Comparison of ENCODE assay signal across 24 cellular contexts in genomic region chr3:81295906-81296305, GRCh38.
"Had no signal": no experiment of that assay in that cellular context is flagged by ENCODE, and none has a peak within 500 bp of the region (broad histone marks: within the 10 kb centered on the region; RNA-seq: fewer than 3 reads in every experiment).

No MANE protein-coding gene starts in this region.

- H3K4me1 Mint-ChIP-seq: activated naive CD4-positive, alpha-beta T cell treated with anti-CD3 and anti-CD28 coated beads, Interleukin-2, amount 10 ng/mL, durations not matched to agents 7 days and 5 days; activated naive CD8-positive, alpha-beta T cell treated with anti-CD3 and anti-CD28 coated beads, Interleukin-2, amount 10 ng/mL, durations not matched to agents 7 days and 5 days; naive thymus-derived CD8-positive, alpha-beta T cell had no signal

- H3K4me3 Mint-ChIP-seq: activated CD4-positive, alpha-beta memory T cell treated with anti-CD3 and anti-CD28 coated beads for 36 hours; activated naive CD4-positive, alpha-beta T cell treated with anti-CD3 and anti-CD28 coated beads, Interleukin-2, amount 10 ng/mL, durations not matched to agents 7 days and 5 days; activated naive CD8-positive, alpha-beta T cell treated with anti-CD3 and anti-CD28 coated beads, Interleukin-2, amount 10 ng/mL, durations not matched to agents 7 days and 5 days; dendritic cell treated with granulocyte-macrophage colony-stimulating factor and Interleukin-4, amounts not matched to agents 40 ng/mL and 50 ng/mL, for 4 days; naive thymus-derived CD8-positive, alpha-beta T cell; neural progenitor cell had no signal

- DNase-seq: activated CD4-positive, alpha-beta memory T cell treated with anti-CD3 and anti-CD28 coated beads for 36 hours; activated CD4-positive, alpha-beta T cell treated with anti-CD3 and anti-CD28 coated beads for 4 hours; activated CD8-positive, alpha-beta memory T cell treated with anti-CD3 and anti-CD28 coated beads, Interleukin-2, amount 50 U/mL, for 4 hours; activated gamma-delta T cell; activated naive CD4-positive, alpha-beta T cell treated with anti-CD3 and anti-CD28 coated beads, Interleukin-2, amount 10 ng/mL, durations not matched to agents 7 days and 5 days; activated naive CD8-positive, alpha-beta T cell treated with anti-CD3 and anti-CD28 coated beads, Interleukin-2, amount 10 ng/mL, durations not matched to agents 7 days and 5 days; activated T-cell treated with anti-CD3 and anti-CD28 coated beads, Interleukin-2, amount 50 U/mL, for 1 hour; brain microvascular endothelial cell; central memory CD4-positive, alpha-beta T cell; hippocampal formation; kidney; left colon; naive thymus-derived CD8-positive, alpha-beta T cell; occipital lobe; right cardiac atrium; spleen; stimulated activated naive CD4-positive, alpha-beta T cell treated with Interleukin-2 at 50 U/mL for 16 hours; testis; upper lobe of left lung had no signal

- H3K27ac ChIP-seq: brain microvascular endothelial cell, epithelial cell of prostate, gastroesophageal sphincter, neural progenitor cell, spleen, testis, upper lobe of left lung, VCaP had no signal

- H3K4me2 ChIP-seq: neural progenitor cell had no signal

- H3K9me3 Mint-ChIP-seq: activated CD4-positive, alpha-beta memory T cell treated with anti-CD3 and anti-CD28 coated beads for 36 hours; activated naive CD4-positive, alpha-beta T cell treated with anti-CD3 and anti-CD28 coated beads, Interleukin-2, amount 10 ng/mL, durations not matched to agents 7 days and 5 days; dendritic cell treated with granulocyte-macrophage colony-stimulating factor and Interleukin-4, amounts not matched to agents 40 ng/mL and 50 ng/mL, for 4 days; neural progenitor cell had no signal

- H3K27me3 ChIP-seq: brain microvascular endothelial cell, gastroesophageal sphincter, neural progenitor cell, spleen, testis, upper lobe of left lung had no signal

- H3K27me3 Mint-ChIP-seq: activated CD4-positive, alpha-beta memory T cell treated with anti-CD3 and anti-CD28 coated beads for 36 hours; activated naive CD4-positive, alpha-beta T cell treated with anti-CD3 and anti-CD28 coated beads, Interleukin-2, amount 10 ng/mL, durations not matched to agents 7 days and 5 days; activated naive CD8-positive, alpha-beta T cell treated with anti-CD3 and anti-CD28 coated beads, Interleukin-2, amount 10 ng/mL, durations not matched to agents 7 days and 5 days had no signal

- H2AFZ ChIP-seq: neural progenitor cell had no signal

- H3K36me3 ChIP-seq: brain microvascular endothelial cell, gastroesophageal sphincter, neural progenitor cell, spleen, upper lobe of left lung had no signal

- ATAC-seq: gastroesophageal sphincter; left colon; naive thymus-derived CD8-positive, alpha-beta T cell; right cardiac atrium had no signal

- H3K27ac Mint-ChIP-seq: activated CD4-positive, alpha-beta memory T cell treated with anti-CD3 and anti-CD28 coated beads for 36 hours; activated naive CD4-positive, alpha-beta T cell treated with anti-CD3 and anti-CD28 coated beads, Interleukin-2, amount 10 ng/mL, durations not matched to agents 7 days and 5 days; activated naive CD8-positive, alpha-beta T cell treated with anti-CD3 and anti-CD28 coated beads, Interleukin-2, amount 10 ng/mL, durations not matched to agents 7 days and 5 days; dendritic cell treated with granulocyte-macrophage colony-stimulating factor and Interleukin-4, amounts not matched to agents 40 ng/mL and 50 ng/mL, for 4 days; naive thymus-derived CD8-positive, alpha-beta T cell; neural progenitor cell had no signal

- H3K4me1 ChIP-seq: gastroesophageal sphincter, neural progenitor cell, spleen, testis had no signal

- H3K9ac ChIP-seq: neural progenitor cell had no signal

- H3K36me3 Mint-ChIP-seq: activated CD4-positive, alpha-beta memory T cell treated with anti-CD3 and anti-CD28 coated beads for 36 hours; activated naive CD4-positive, alpha-beta T cell treated with anti-CD3 and anti-CD28 coated beads, Interleukin-2, amount 10 ng/mL, durations not matched to agents 7 days and 5 days; activated naive CD8-positive, alpha-beta T cell treated with anti-CD3 and anti-CD28 coated beads, Interleukin-2, amount 10 ng/mL, durations not matched to agents 7 days and 5 days; naive thymus-derived CD8-positive, alpha-beta T cell; neural progenitor cell had no signal

- H3K9me3 ChIP-seq: gastroesophageal sphincter, spleen, testis, upper lobe of left lung had no signal

- H3K4me3 ChIP-seq: gastroesophageal sphincter, neural progenitor cell, spleen, testis, upper lobe of left lung had no signal
